ENCODE assay signal across 8 cellular contexts in the genomic region with DNA sequence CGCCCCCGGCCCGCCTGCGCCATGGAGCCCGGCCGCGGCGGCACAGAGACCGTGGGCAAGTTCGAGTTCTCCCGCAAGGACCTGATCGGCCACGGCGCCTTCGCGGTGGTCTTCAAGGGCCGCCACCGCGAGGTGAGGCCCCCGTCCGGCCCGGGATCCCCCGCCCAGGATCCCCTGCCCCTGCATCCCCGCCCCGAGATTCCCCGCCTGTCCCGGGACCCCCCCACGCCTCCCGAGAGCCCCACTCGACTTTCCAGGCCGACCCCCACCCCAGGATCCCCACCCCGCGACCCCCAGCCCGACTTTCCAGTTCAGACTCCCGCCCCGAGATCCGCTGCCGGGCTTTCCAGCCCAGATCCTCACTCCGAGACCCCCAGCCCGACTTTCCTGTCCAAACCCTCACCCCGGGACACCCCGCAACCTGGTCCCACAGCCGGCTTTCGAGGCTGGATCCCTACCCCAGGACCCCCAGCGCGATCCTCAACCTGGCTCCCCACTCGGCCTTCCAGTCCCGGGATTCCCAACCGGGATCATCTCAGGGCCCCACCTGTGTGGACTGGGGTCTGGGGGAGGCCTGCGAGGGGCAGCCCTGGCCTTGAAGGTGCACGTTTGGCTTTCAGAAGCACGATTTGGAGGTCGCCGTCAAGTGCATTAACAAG. TPM values are rescaled to one million over a fixed set of nuclear protein-coding genes. Genes with fewer than 3 reads are reported as not detected.
A peak's percentile ranks its signal among the peaks of the same experiment; 100 is the strongest.
DNase-seq lines count a peak whose midpoint lies in the region; ATAC-seq and TF ChIP-seq lines count a peak whose summit lies in the region.

No MANE protein-coding gene starts in this region.

- H3K4me1 Mint-ChIP-seq in activated CD4-positive, alpha-beta memory T cell treated with anti-CD3 and anti-CD28 coated beads for 36 hours (ENCODE audit: low read depth), result peaks cover 13% of the 10 kb centered on the region

- H3K27me3 ChIP-seq in GM23248 (replicated peaks; ENCODE audit: insufficient read depth) (no peaks in the 10 kb centered on the region), foreskin keratinocyte (no peaks in the 10 kb centered on the region), prostate gland (replicated peaks; ENCODE audit: insufficient read depth) (no peaks in the 10 kb centered on the region)

- peak overlapping the region; percentile 89 for H3K9ac ChIP-seq in GM23248

- peaks cover 42% of the 10 kb centered on the region for H3K79me2 ChIP-seq in GM23248 (ENCODE audit: insufficient read depth)

- peak overlapping the region; percentile 77 for H3K4me3 ChIP-seq in GM23248
- peak overlapping the region; percentile 62 to 78 for H3K4me3 ChIP-seq in prostate gland

- TF ChIP-seq CTCF in foreskin keratinocyte (conservative IDR thresholded peaks at IDR 0.05) (no peak), prostate gland (IDR thresholded peaks at IDR 0.05) (no peak)

- CTCF ChIA-PET in activated CD4-positive, alpha-beta memory T cell treated with anti-CD3 and anti-CD28 coated beads for 36 hours (lab: Charles Lee), result no interaction called here

- H3K9me3 ChIP-seq in GM23248 (ENCODE audit: low read depth) (no peaks in the 10 kb centered on the region), prostate gland (no peaks in the 10 kb centered on the region)

- H2AFZ ChIP-seq in GM23248, result no peak overlapping the region

- no peaks in the 10 kb centered on the region for H3K9me3 Mint-ChIP-seq in activated CD4-positive, alpha-beta memory T cell treated with anti-CD3 and anti-CD28 coated beads for 36 hours

- intact Hi-C loops in activated CD4-positive, alpha-beta memory T cell treated with anti-CD3 and anti-CD28 coated beads for 36 hours (cut with micrococcal nuclease), result loop anchor here (1.0 to 10.0 kb wide), 2 partner anchors 34 to 1020 kb away; a partner anchor contains a TSS
- intact Hi-C loops in prostate gland (cut with DNase I), result loop anchor here (1.0 kb wide), 1 partner anchor 34 kb away; a partner anchor contains a TSS

- TF ChIP-seq POLR2A in prostate gland (IDR thresholded peaks at IDR 0.05), result no peak

- H3K4me1 ChIP-seq in GM23248 (ENCODE audit: insufficient read depth) (0 out of 2 replicates have a peak, but pooled peaks cover 4% of the 10 kb centered on the region), foreskin keratinocyte (no peaks in the 10 kb centered on the region), prostate gland (replicated peaks) (no peaks in the 10 kb centered on the region)

- DNase-seq in AG08395 (ENCODE audit: low spot score) (peak; percentile 2), GM23248 (peak; percentile 38), foreskin keratinocyte (no peak), prostate gland (ENCODE audit: low spot score) (no peak), DMS153 (lab: John Stamatoyannopoulos, UW) (no peak), NCI-H2029 treated with DMSO at 0.1 percent for 48 hours (lab: John Stamatoyannopoulos, UW) (no peak)
- no peak for DNase-seq in activated CD4-positive, alpha-beta memory T cell treated with anti-CD3 and anti-CD28 coated beads for 36 hours

- H3K36me3 Mint-ChIP-seq in activated CD4-positive, alpha-beta memory T cell treated with anti-CD3 and anti-CD28 coated beads for 36 hours, result no peaks in the 10 kb centered on the region

- H3K36me3 ChIP-seq in GM23248 (ENCODE audit: low read depth) (no peaks in the 10 kb centered on the region), prostate gland (no peaks in the 10 kb centered on the region)

- no peaks in the 10 kb centered on the region; the same call in 1 of the 2 replicates for H3F3A ChIP-seq in GM23248 (ENCODE audit: insufficient read depth)

- no peaks in the 10 kb centered on the region for H4K20me1 ChIP-seq in GM23248 (ENCODE audit: insufficient read depth)

- H3K27ac Mint-ChIP-seq in activated CD4-positive, alpha-beta memory T cell treated with anti-CD3 and anti-CD28 coated beads for 36 hours, result peak overlapping the region; percentile 54

- H3K4me2 ChIP-seq in GM23248 (ENCODE audit: unreplicated experiment), result peak overlapping the region; percentile 85

- H3K4me3 Mint-ChIP-seq in activated CD4-positive, alpha-beta memory T cell treated with anti-CD3 and anti-CD28 coated beads for 36 hours, result peak overlapping the region; percentile 79

- no peaks in the 10 kb centered on the region for H3K9me2 ChIP-seq in GM23248 (ENCODE audit: insufficient read depth)

- in situ Hi-C loops in GM23248 (cut with MboI), result no loop called here

- no peaks in the 10 kb centered on the region for H3K27me3 Mint-ChIP-seq in activated CD4-positive, alpha-beta memory T cell treated with anti-CD3 and anti-CD28 coated beads for 36 hours

- POLR2A ChIA-PET in activated CD4-positive, alpha-beta memory T cell treated with anti-CD3 and anti-CD28 coated beads for 36 hours (lab: Charles Lee), result interaction anchor here (0.6 kb wide), 1 partner anchor 18 kb away, joined by 4 read pairs; no protein-coding TSS in a partner anchor

- WGBS in GM23248 (ENCODE audit: low coverage in 1 of 2, low lambda C conversion rate in 2 of 2, missing lambda C conversion rate in 2 of 2), 2 experiments, result 2% methylated on average over 20 to 47 of the region's 54 CpGs
- 3% methylated on average over 18 of the region's 54 CpGs for WGBS in prostate gland

- H3K27ac ChIP-seq in GM23248 (peak overlapping the region; percentile 95), foreskin keratinocyte (peak overlapping the region; percentile 66), prostate gland (peak overlapping the region; percentile 99 to 100)

- no peak for ATAC-seq in foreskin keratinocyte
- ATAC-seq in GM18858 (IDR thresholded peaks at IDR 0.05; ENCODE audit: unreplicated experiment), result no peak

RNA-seq across cellular contexts. Expression of a gene that starts 0.7 kb away (rescaled TPM):
- total RNA-seq in GM23248 (2014; rRNA removed; shearing (Covaris generic)), result 6.9 and 7.1 TPM in 2 replicates
- polyA plus RNA-seq in GM23248 (2016; fragmentation: Nextera tagmentation; extraction: Ambion mirVana), result 4.0 TPM in 2 replicates
- total RNA-seq in activated CD4-positive, alpha-beta memory T cell treated with anti-CD3 and anti-CD28 coated beads for 36 hours, result 10 to 100 TPM; 13.8 to 17.8 TPM
- 5.4 and 7.0 TPM in 2 replicates for total RNA-seq in foreskin keratinocyte
- polyA plus RNA-seq in foreskin keratinocyte, result 4.5 and 6.0 TPM in 2 replicates
- total RNA-seq in prostate gland, result 10 to 100 TPM; 26.2 to 62.5 TPM

RNA-seq across cellular contexts. Expression of a gene that starts 34.0 kb away (rescaled TPM):
- total RNA-seq in GM23248 (2014; rRNA removed; shearing (Covaris generic)), result 13.9 and 18.9 TPM in 2 replicates
- 13.0 and 14.0 TPM in 2 replicates for polyA plus RNA-seq in GM23248 (2016; fragmentation: Nextera tagmentation; extraction: Ambion mirVana)
- total RNA-seq in activated CD4-positive, alpha-beta memory T cell treated with anti-CD3 and anti-CD28 coated beads for 36 hours, result 10 to 100 TPM; 48.6 to 53.9 TPM
- total RNA-seq in foreskin keratinocyte, result 26.4 and 31.8 TPM in 2 replicates
- 46.8 and 47.4 TPM in 2 replicates for polyA plus RNA-seq in foreskin keratinocyte
- 10 to 100 TPM; 17.4 to 17.8 TPM for total RNA-seq in prostate gland

RNA-seq across cellular contexts. Expression of a gene that starts 54.6 kb away (rescaled TPM):
- 8.6 and 9.6 TPM in 2 replicates for total RNA-seq in GM23248 (2014; rRNA removed; shearing (Covaris generic))
- polyA plus RNA-seq in GM23248 (2016; fragmentation: Nextera tagmentation; extraction: Ambion mirVana), result 9.3 and 9.4 TPM in 2 replicates
- total RNA-seq in activated CD4-positive, alpha-beta memory T cell treated with anti-CD3 and anti-CD28 coated beads for 36 hours, result 10 to 100 TPM; 39.9 to 45.5 TPM
- total RNA-seq in foreskin keratinocyte, result 15.5 and 18.4 TPM in 2 replicates
- polyA plus RNA-seq in foreskin keratinocyte, result 9.5 and 11.7 TPM in 2 replicates
- total RNA-seq in prostate gland, result 10 to 100 TPM; 22.3 to 46.2 TPM

Comparison
In these comparisons a context has a peak if more than half of its experiments do, and no peak if none do; other contexts are left out.
1. DNase-seq: peak in AG08395 (single experiment) and GM23248 (single experiment); none in activated CD4-positive, alpha-beta memory T cell treated with anti-CD3 and anti-CD28 coated beads for 36 hours (single experiment), foreskin keratinocyte (0 of 2), prostate gland (single experiment), DMS153 (single experiment) and NCI-H2029 treated with DMSO at 0.1 percent for 48 hours (single experiment).
2. Peak in every context shown above with its lines, with median percentiles within 50 percentile points of each other: H3K27ac ChIP-seq.